In the genomic region with DNA sequence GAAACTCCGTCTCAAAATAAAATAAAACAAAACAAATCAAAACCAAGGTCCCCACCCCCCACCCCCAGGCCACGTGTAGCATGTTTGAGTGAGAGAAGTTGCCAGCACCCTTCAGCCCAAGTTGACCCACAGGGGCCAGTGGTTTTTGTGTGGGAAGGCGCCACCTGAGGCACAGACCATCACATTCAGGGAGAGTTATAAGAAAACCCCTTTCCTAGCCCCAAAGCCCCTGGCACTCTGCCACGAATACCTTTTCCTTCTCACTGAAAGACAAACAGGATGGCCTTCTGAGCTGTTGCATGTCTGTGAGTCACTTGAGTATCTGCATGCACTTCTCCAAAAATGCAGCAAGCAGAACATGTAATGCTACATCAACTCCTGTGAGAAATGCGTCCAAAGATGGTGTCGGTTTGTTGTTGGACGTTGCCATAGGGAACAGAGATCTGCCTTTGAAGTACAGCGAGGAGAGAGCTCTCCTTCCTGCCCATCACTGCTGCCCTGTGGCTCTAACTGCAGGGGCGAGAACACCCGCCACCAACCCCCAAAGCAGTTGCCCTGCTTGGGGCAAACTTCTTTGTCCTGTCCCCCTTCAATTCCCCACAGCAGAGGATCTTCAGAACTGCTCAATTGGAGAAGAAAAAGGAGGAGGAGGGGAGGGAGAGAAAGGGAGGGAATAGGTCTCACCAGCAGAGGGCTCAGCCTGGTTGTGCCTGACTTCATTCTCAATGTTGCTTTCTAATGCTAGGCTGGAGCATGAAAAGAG, we compare ENCODE assay signal across 8 cellular contexts. TPM values are rescaled to one million over a fixed set of nuclear protein-coding genes. Genes with fewer than 3 reads are reported as not detected.
DNase-seq lines count a peak whose midpoint lies in the region; ATAC-seq, FAIRE-seq and TF ChIP-seq lines count a peak whose summit lies in the region.

No MANE protein-coding gene starts in this region.

- DNase-seq in D721Med (ENCODE audit: insufficient read length, low spot score) (peak; percentile 76), MV-4-11 (lab: John Stamatoyannopoulos, UW) (peak; percentile 70), SW 1271 (lab: John Stamatoyannopoulos, UW) (peak; percentile 35 to 69), amygdala (lab: John Stamatoyannopoulos, UW) (peak in 34 of 56 donors; percentile 15 to 81 (median 44)), left ventricle myocardium superior (no peak), retina (peak; percentile 84)

- TF ChIP-seq CTCF in D721Med (IDR thresholded peaks at IDR 0.05; ENCODE audit: insufficient read depth, missing control alignments): peak; percentile 64

- intact Hi-C loops in left ventricle myocardium superior (cut with micrococcal nuclease): no loop called here

- ATAC-seq in GM21526 (IDR thresholded peaks at IDR 0.05; ENCODE audit: low FRiP score, unreplicated experiment) (peak; percentile 33), left ventricle myocardium superior (peak; percentile 62), GM18858 (IDR thresholded peaks at IDR 0.05; ENCODE audit: unreplicated experiment) (no peak)

- no peak for FAIRE-seq in D721Med (lab: Jason Lieb, UNC)

RNA-seq across cellular contexts. Expression of a gene that starts 2.7 kb away (rescaled TPM):
- total RNA-seq in left ventricle myocardium superior: 11.6 TPM
